Comparison of ENCODE assay signal across 1 cellular context in the genomic region with DNA sequence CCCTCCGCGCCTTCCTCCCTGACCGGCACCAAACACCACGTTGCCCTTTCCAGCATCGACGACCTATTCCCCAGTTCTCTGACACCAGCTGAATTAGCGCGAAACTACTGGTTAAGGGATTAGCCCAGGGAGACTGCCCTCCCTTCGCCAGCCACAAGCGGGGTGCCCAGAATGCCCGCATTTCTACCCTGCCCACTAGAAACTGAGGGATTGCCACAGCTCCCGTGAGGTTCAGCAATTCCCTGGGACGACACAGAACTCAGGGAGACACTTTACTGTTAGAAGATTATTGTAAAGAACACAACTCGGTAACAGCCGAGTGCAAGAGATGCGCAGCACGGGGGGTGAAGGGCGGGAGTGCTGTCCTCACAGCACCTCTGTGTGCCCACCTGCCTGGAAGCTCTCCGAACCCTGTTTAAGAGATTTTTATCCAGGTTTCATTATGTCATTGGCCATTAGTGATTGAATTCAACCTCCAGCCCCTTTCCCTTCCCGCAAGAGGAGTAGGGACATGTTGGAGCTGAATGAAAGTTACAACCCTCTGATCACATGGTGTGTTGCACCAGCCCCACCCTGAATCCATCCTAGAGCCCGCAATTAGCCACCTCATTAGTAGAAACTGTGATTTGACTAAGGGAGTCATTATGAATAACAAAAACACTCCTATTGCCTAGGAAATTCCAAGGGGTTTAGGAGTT.
TF ChIP-seq lines count a peak whose summit lies in the region.

No MANE protein-coding gene starts in this region.

TF ChIP-seq in K562, 482 proteins besides CTCF, POLR2A, EP300 and RAD21 (continued from another document and continues in another):
- TF ChIP-seq, protein P1, sequence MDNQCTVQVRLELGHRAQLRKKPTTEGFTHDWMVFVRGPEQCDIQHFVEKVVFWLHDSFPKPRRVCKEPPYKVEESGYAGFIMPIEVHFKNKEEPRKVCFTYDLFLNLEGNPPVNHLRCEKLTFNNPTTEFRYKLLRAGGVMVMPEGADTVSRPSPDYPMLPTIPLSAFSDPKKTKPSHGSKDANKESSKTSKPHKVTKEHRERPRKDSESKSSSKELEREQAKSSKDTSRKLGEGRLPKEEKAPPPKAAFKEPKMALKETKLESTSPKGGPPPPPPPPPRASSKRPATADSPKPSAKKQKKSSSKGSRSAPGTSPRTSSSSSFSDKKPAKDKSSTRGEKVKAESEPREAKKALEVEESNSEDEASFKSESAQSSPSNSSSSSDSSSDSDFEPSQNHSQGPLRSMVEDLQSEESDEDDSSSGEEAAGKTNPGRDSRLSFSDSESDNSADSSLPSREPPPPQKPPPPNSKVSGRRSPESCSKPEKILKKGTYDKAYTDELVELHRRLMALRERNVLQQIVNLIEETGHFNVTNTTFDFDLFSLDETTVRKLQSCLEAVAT (IDR thresholded peaks at IDR 0.05) = peak in 1 of 2 experiments; percentile 87; a peak in 2 of 4 replicates
- TF ChIP-seq SIX5 (IDR thresholded peaks at IDR 0.05; ENCODE audit: borderline replicate concordance in 1 of 2, insufficient read depth in 1 of 2, low read depth in 1 of 2, low read length in 2 of 2) (no peak), ZNF780A (CRISPR knock-in tag; IDR thresholded peaks at IDR 0.05) (no peak), NR1H2 (CRISPR knock-in tag; IDR thresholded peaks at IDR 0.05) (no peak; the same call in 1 of the 2 replicates), PCBP2 (IDR thresholded peaks at IDR 0.05; ENCODE audit: low read depth, low read length, poor library complexity, severe bottlenecking) (no peak), ZNF707 (CRISPR knock-in tag; conservative IDR thresholded peaks at IDR 0.05) (no peak), ESRRA (IDR thresholded peaks at IDR 0.05; ENCODE audit: borderline replicate concordance, low read depth) (no peak), ZNF408 (CRISPR knock-in tag; IDR thresholded peaks at IDR 0.05; ENCODE audit: low read depth) (no peak), KAT8 (IDR thresholded peaks at IDR 0.05; ENCODE audit: low read depth) (no peak), ZNF764 (CRISPR knock-in tag; IDR thresholded peaks at IDR 0.05; ENCODE audit: low read depth) (no peak), CHD1 (IDR thresholded peaks at IDR 0.05; ENCODE audit: low read length) (no peak), SMARCB1 (IDR thresholded peaks at IDR 0.05; ENCODE audit: insufficient read length, low read depth) (no peak), RBM17 (IDR thresholded peaks at IDR 0.05; ENCODE audit: borderline replicate concordance, low read depth, low read length) (no peak), ZNF140 (CRISPR knock-in tag; IDR thresholded peaks at IDR 0.05) (no peak), PTTG1 (tag; IDR thresholded peaks at IDR 0.05; ENCODE audit: low read depth) (peak; percentile 43; the same call in 1 of the 2 replicates), CHD2 (IDR thresholded peaks at IDR 0.05; ENCODE audit: low read depth, low read length) (no peak), MTA2 (IDR thresholded peaks at IDR 0.05; ENCODE audit: low read depth) (no peak), GATA2 (CRISPR knock-in tag; IDR thresholded peaks at IDR 0.05) (no peak), ZFP1 (CRISPR knock-in tag; IDR thresholded peaks at IDR 0.05) (no peak), PTBP1 (IDR thresholded peaks at IDR 0.05; ENCODE audit: low read depth, low read length) (0 out of 2 replicates have a peak, but pooled peaks have one; percentile 2), YY1 (IDR thresholded peaks at IDR 0.05; ENCODE audit: borderline replicate concordance in 1 of 3, control insufficient read depth in 1 of 3, extremely low read depth in 1 of 3, insufficient read depth in 3 of 3, insufficient read length in 1 of 3, insufficient replicate concordance in 2 of 3, low read depth in 1 of 3, low read length in 2 of 3) (no peak), FUS (optimal IDR thresholded peaks at IDR 0.05; ENCODE audit: low read depth, low read length) (no peak), C11orf30 (IDR thresholded peaks at IDR 0.05; ENCODE audit: low read depth) (no peak), POLR2B (IDR thresholded peaks at IDR 0.05; ENCODE audit: low read depth, partially characterized antibody) (peak; percentile 13), SMARCA5 (IDR thresholded peaks at IDR 0.05) (peak; percentile 71; the same call in 1 of the 2 replicates), NFIC (IDR thresholded peaks at IDR 0.05) (no peak), RFX7 (CRISPR knock-in tag; IDR thresholded peaks at IDR 0.05) (no peak), ILK (tag; IDR thresholded peaks at IDR 0.05; ENCODE audit: borderline replicate concordance, low read depth) (no peak), ZBTB1 (CRISPR knock-in tag; IDR thresholded peaks at IDR 0.05; ENCODE audit: borderline replicate concordance, low read depth) (0 out of 2 replicates have a peak, but pooled peaks have one; percentile 2), FOXJ2 (tag; IDR thresholded peaks at IDR 0.05) (0 out of 2 replicates have a peak, but pooled peaks have one; percentile 1), HSF4 (CRISPR knock-in tag; IDR thresholded peaks at IDR 0.05; ENCODE audit: borderline replicate concordance) (no peak)
- TF ChIP-seq, protein P2, sequence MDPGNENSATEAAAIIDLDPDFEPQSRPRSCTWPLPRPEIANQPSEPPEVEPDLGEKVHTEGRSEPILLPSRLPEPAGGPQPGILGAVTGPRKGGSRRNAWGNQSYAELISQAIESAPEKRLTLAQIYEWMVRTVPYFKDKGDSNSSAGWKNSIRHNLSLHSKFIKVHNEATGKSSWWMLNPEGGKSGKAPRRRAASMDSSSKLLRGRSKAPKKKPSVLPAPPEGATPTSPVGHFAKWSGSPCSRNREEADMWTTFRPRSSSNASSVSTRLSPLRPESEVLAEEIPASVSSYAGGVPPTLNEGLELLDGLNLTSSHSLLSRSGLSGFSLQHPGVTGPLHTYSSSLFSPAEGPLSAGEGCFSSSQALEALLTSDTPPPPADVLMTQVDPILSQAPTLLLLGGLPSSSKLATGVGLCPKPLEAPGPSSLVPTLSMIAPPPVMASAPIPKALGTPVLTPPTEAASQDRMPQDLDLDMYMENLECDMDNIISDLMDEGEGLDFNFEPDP (CRISPR knock-in tag; IDR thresholded peaks at IDR 0.05) = no peak
- TF ChIP-seq, protein P3, sequence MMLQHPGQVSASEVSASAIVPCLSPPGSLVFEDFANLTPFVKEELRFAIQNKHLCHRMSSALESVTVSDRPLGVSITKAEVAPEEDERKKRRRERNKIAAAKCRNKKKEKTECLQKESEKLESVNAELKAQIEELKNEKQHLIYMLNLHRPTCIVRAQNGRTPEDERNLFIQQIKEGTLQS (IDR thresholded peaks at IDR 0.05) = no peak
- TF ChIP-seq, protein P3 (CRISPR knock-in tag; conservative IDR thresholded peaks at IDR 0.05) = no peak
- TF ChIP-seq, protein P4, sequence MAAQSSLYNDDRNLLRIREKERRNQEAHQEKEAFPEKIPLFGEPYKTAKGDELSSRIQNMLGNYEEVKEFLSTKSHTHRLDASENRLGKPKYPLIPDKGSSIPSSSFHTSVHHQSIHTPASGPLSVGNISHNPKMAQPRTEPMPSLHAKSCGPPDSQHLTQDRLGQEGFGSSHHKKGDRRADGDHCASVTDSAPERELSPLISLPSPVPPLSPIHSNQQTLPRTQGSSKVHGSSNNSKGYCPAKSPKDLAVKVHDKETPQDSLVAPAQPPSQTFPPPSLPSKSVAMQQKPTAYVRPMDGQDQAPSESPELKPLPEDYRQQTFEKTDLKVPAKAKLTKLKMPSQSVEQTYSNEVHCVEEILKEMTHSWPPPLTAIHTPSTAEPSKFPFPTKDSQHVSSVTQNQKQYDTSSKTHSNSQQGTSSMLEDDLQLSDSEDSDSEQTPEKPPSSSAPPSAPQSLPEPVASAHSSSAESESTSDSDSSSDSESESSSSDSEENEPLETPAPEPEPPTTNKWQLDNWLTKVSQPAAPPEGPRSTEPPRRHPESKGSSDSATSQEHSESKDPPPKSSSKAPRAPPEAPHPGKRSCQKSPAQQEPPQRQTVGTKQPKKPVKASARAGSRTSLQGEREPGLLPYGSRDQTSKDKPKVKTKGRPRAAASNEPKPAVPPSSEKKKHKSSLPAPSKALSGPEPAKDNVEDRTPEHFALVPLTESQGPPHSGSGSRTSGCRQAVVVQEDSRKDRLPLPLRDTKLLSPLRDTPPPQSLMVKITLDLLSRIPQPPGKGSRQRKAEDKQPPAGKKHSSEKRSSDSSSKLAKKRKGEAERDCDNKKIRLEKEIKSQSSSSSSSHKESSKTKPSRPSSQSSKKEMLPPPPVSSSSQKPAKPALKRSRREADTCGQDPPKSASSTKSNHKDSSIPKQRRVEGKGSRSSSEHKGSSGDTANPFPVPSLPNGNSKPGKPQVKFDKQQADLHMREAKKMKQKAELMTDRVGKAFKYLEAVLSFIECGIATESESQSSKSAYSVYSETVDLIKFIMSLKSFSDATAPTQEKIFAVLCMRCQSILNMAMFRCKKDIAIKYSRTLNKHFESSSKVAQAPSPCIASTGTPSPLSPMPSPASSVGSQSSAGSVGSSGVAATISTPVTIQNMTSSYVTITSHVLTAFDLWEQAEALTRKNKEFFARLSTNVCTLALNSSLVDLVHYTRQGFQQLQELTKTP (IDR thresholded peaks at IDR 0.05; ENCODE audit: low read depth in 1 of 2, partially characterized antibody in 2 of 2) = no peak
- TF ChIP-seq, protein P5, sequence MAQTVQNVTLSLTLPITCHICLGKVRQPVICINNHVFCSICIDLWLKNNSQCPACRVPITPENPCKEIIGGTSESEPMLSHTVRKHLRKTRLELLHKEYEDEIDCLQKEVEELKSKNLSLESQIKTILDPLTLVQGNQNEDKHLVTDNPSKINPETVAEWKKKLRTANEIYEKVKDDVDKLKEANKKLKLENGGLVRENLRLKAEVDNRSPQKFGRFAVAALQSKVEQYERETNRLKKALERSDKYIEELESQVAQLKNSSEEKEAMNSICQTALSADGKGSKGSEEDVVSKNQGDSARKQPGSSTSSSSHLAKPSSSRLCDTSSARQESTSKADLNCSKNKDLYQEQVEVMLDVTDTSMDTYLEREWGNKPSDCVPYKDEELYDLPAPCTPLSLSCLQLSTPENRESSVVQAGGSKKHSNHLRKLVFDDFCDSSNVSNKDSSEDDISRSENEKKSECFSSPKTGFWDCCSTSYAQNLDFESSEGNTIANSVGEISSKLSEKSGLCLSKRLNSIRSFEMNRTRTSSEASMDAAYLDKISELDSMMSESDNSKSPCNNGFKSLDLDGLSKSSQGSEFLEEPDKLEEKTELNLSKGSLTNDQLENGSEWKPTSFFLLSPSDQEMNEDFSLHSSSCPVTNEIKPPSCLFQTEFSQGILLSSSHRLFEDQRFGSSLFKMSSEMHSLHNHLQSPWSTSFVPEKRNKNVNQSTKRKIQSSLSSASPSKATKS (CRISPR knock-in tag; IDR thresholded peaks at IDR 0.05) = no peak
- TF ChIP-seq, protein P6, sequence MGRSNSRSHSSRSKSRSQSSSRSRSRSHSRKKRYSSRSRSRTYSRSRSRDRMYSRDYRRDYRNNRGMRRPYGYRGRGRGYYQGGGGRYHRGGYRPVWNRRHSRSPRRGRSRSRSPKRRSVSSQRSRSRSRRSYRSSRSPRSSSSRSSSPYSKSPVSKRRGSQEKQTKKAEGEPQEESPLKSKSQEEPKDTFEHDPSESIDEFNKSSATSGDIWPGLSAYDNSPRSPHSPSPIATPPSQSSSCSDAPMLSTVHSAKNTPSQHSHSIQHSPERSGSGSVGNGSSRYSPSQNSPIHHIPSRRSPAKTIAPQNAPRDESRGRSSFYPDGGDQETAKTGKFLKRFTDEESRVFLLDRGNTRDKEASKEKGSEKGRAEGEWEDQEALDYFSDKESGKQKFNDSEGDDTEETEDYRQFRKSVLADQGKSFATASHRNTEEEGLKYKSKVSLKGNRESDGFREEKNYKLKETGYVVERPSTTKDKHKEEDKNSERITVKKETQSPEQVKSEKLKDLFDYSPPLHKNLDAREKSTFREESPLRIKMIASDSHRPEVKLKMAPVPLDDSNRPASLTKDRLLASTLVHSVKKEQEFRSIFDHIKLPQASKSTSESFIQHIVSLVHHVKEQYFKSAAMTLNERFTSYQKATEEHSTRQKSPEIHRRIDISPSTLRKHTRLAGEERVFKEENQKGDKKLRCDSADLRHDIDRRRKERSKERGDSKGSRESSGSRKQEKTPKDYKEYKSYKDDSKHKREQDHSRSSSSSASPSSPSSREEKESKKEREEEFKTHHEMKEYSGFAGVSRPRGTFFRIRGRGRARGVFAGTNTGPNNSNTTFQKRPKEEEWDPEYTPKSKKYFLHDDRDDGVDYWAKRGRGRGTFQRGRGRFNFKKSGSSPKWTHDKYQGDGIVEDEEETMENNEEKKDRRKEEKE (IDR thresholded peaks at IDR 0.05; ENCODE audit: borderline replicate concordance in 1 of 2, control insufficient read depth in 1 of 2, low read depth in 2 of 2, low read length in 1 of 2) = no peak
- TF ChIP-seq, protein P7, sequence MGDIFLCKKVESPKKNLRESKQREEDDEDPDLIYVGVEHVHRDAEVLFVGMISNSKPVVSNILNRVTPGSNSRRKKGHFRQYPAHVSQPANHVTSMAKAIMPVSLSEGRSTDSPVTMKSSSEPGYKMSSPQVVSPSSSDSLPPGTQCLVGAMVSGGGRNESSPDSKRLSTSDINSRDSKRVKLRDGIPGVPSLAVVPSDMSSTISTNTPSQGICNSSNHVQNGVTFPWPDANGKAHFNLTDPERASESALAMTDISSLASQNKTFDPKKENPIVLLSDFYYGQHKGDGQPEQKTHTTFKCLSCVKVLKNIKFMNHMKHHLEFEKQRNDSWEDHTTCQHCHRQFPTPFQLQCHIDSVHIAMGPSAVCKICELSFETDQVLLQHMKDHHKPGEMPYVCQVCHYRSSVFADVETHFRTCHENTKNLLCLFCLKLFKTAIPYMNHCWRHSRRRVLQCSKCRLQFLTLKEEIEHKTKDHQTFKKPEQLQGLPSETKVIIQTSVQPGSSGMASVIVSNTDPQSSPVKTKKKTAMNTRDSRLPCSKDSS (IDR thresholded peaks at IDR 0.05; ENCODE audit: low read depth, partially characterized antibody) = no peak
